ENCODE assay signal across 13 cellular contexts in the genomic region with DNA sequence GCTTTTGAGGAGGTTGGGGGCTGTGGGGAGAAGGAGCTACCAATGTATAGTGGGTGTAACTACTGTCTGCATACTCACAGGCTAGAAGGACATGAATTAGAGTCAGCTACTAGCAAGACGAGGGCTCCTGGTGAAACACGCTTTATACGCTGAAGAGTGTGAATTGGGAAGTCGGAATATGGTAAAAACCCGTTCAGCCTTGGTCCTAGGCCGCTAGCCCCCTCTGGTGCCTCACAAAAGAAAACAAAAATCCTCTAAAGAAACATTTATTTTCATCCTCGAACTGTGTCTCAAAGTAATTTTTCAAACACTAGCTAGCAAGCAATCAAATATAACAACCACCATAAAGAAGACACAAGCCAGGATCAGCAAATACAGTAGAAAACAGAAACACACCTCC.
DNase-seq lines count a peak whose midpoint lies in the region; ATAC-seq and TF ChIP-seq lines count a peak whose summit lies in the region.
"Had no signal": no experiment of that assay in that cellular context is flagged by ENCODE, and none has a peak within 500 bp of the region (broad histone marks: within the 10 kb centered on the region; RNA-seq: fewer than 3 reads in every experiment).

No MANE protein-coding gene starts in this region.

- H3K4me3 Mint-ChIP-seq in CD8-positive, alpha-beta memory T cell, result no peak overlapping the region
- H3K4me3 Mint-ChIP-seq: activated T-cell treated with anti-CD3 and anti-CD28 coated beads, Interleukin-2, amount 50 U/mL, for 72 hours; T-helper 1 cell treated with Interleukin-12 subunit alpha and Interleukin-12 subunit beta and Interleukin-4 antibody, amounts not matched to agents 30 μg/mL and 1 μg/mL, for 36 hours had no signal

- H3K79me2 ChIP-seq in mesendoderm (ENCODE audit: control insufficient read depth, insufficient read depth, low read length), result no peaks in the 10 kb centered on the region

- H3K4ac ChIP-seq in mesendoderm (ENCODE audit: low read depth, low read length), result no peak overlapping the region

- intact Hi-C loops in esophagus muscularis mucosa (cut with DNase I), result loop anchor here (10.0 kb wide), 1 partner anchor 552 kb away; no protein-coding TSS in a partner anchor
- intact Hi-C loops in vagina (cut with DNase I), result no loop called here

- no peak overlapping the region for H2BK15ac ChIP-seq in mesendoderm (replicated peaks; ENCODE audit: low read depth)

- ATAC-seq in HG02642 (IDR thresholded peaks at IDR 0.05; ENCODE audit: poor library complexity, unreplicated experiment) (no peak), HG02885 (IDR thresholded peaks at IDR 0.05; ENCODE audit: poor library complexity, unreplicated experiment) (no peak)
- ATAC-seq: activated T-cell treated with anti-CD3 and anti-CD28 coated beads, Interleukin-2, amount 50 U/mL, for 72 hours had no signal

- no peak overlapping the region for H3K4me3 ChIP-seq in esophagus muscularis mucosa
- no peak overlapping the region for H3K4me3 ChIP-seq in mesendoderm (ENCODE audit: low read length)
- no peak overlapping the region for H3K4me3 ChIP-seq in vagina
- H3K4me3 ChIP-seq in CD8-positive, alpha-beta memory T cell (ENCODE audit: low read length), result no peak overlapping the region
- H3K4me3 ChIP-seq: MG63 had no signal

- no peak overlapping the region for H3K27ac Mint-ChIP-seq in CD8-positive, alpha-beta memory T cell
- H3K27ac Mint-ChIP-seq: activated T-cell treated with anti-CD3 and anti-CD28 coated beads, Interleukin-2, amount 50 U/mL, for 72 hours; T-helper 1 cell treated with Interleukin-12 subunit alpha and Interleukin-12 subunit beta and Interleukin-4 antibody, amounts not matched to agents 30 μg/mL and 1 μg/mL, for 36 hours had no signal

- CTCF ChIA-PET in CD8-positive, alpha-beta memory T cell (lab: Charles Lee), result no interaction called here

- H3K18ac ChIP-seq in mesendoderm (ENCODE audit: low read length), result no peak overlapping the region

- H3K4me1 ChIP-seq in esophagus muscularis mucosa (no peaks in the 10 kb centered on the region), mesendoderm (ENCODE audit: control insufficient read depth, low read depth, low read length) (no peaks in the 10 kb centered on the region), vagina (no peaks in the 10 kb centered on the region)
- no peaks in the 10 kb centered on the region for H3K4me1 ChIP-seq in CD8-positive, alpha-beta memory T cell (ENCODE audit: insufficient read depth, low read length)

- TF ChIP-seq EP300 in esophagus muscularis mucosa (IDR thresholded peaks at IDR 0.05), result no peak

- peaks cover 3 to 33% (median 8%) of the 10 kb centered on the region in 5 donors for H3K9me3 Mint-ChIP-seq in CD8-positive, alpha-beta memory T cell

- H4K8ac ChIP-seq in mesendoderm (ENCODE audit: low read depth, low read length), result no peak overlapping the region

- TF ChIP-seq CTCF in esophagus muscularis mucosa (IDR thresholded peaks at IDR 0.05) (peak; percentile 26 to 46 (median 27)), vagina (IDR thresholded peaks at IDR 0.05) (peak in 1 of 3 experiments; percentile 15)

- no peak overlapping the region for H2BK120ac ChIP-seq in mesendoderm (ENCODE audit: low read depth, low read length)

- DNase-seq in Daoy (ENCODE audit: low read depth), result peak; percentile 44
- peak; percentile 74 for DNase-seq in NOMO-1 treated with dmso at 0.1 percent for 144 hours (lab: John Stamatoyannopoulos, UW; ENCODE audit: unreplicated experiment)
- DNase-seq in esophagus muscularis mucosa (ENCODE audit: extremely low spot score), result no peak
- peak; percentile 57 for DNase-seq in mesendoderm
- no peak for DNase-seq in vagina (ENCODE audit: extremely low spot score in 2 of 2)
- DNase-seq in CD8-positive, alpha-beta memory T cell, result no peak
- DNase-seq: activated T-cell treated with anti-CD3 and anti-CD28 coated beads, Interleukin-2, amount 50 U/mL, for 72 hours; DMS79 treated with DMSO at 0.1 percent for 48 hours; MG63; stimulated activated CD4-positive, alpha-beta T cell treated with anti-CD3 and anti-CD28 coated beads, Interleukin-15, amount 100 ng/mL, for 24 hours had no signal

- H3K36me3 ChIP-seq in esophagus muscularis mucosa, result no peaks in the 10 kb centered on the region
- H3K36me3 ChIP-seq in mesendoderm (ENCODE audit: control insufficient read depth, insufficient read depth, low read length), result no peaks in the 10 kb centered on the region
- no peaks in the 10 kb centered on the region for H3K36me3 ChIP-seq in vagina
- H3K36me3 ChIP-seq in CD8-positive, alpha-beta memory T cell (ENCODE audit: insufficient read depth, low read length), result no peaks in the 10 kb centered on the region
- H3K36me3 ChIP-seq: MG63 had no signal

- H3K27me3 ChIP-seq in esophagus muscularis mucosa, result no peaks in the 10 kb centered on the region
- no peaks in the 10 kb centered on the region for H3K27me3 ChIP-seq in mesendoderm (ENCODE audit: insufficient read depth, low read length, poor library complexity)
- H3K27me3 ChIP-seq in vagina, result no peaks in the 10 kb centered on the region
- no peaks in the 10 kb centered on the region for H3K27me3 ChIP-seq in CD8-positive, alpha-beta memory T cell (ENCODE audit: insufficient read depth, low read length, poor library complexity, severe bottlenecking)
- H3K27me3 ChIP-seq: MG63 had no signal

- no peaks in the 10 kb centered on the region for H3K27me3 Mint-ChIP-seq in CD8-positive, alpha-beta memory T cell

- no peaks in the 10 kb centered on the region for H3K79me1 ChIP-seq in mesendoderm (ENCODE audit: low read length)

- no peaks in the 10 kb centered on the region for H3K4me1 Mint-ChIP-seq in CD8-positive, alpha-beta memory T cell

- H3K27ac ChIP-seq in esophagus muscularis mucosa (replicated peaks in 1 of 4) (no peak overlapping the region), mesendoderm (ENCODE audit: low read depth, low read length) (no peak overlapping the region), vagina (no peak overlapping the region)
- no peak overlapping the region for H3K27ac ChIP-seq in CD8-positive, alpha-beta memory T cell (ENCODE audit: low read depth, low read length)

- H3K9me3 ChIP-seq in esophagus muscularis mucosa, result peaks cover 0 to 21% (median 9%) of the 10 kb centered on the region in 4 donors
- H3K9me3 ChIP-seq in vagina, result no peaks in the 10 kb centered on the region
- no peaks in the 10 kb centered on the region for H3K9me3 ChIP-seq in CD8-positive, alpha-beta memory T cell (ENCODE audit: low read length)

- TF ChIP-seq POLR2A in esophagus muscularis mucosa (IDR thresholded peaks at IDR 0.05; ENCODE audit: low read depth) (no peak), vagina (IDR thresholded peaks at IDR 0.05) (no peak)

- POLR2A ChIA-PET in CD8-positive, alpha-beta memory T cell (lab: Charles Lee), result no interaction called here

- H3K56ac ChIP-seq in mesendoderm (ENCODE audit: low read length), result no peak overlapping the region

- H3K4me2 ChIP-seq in mesendoderm (ENCODE audit: low read length), result no peak overlapping the region

- no peak overlapping the region for H2BK5ac ChIP-seq in mesendoderm (ENCODE audit: low read length)

- no peak overlapping the region for H3K23ac ChIP-seq in mesendoderm (ENCODE audit: low read length)

- no peaks in the 10 kb centered on the region for H3K36me3 Mint-ChIP-seq in CD8-positive, alpha-beta memory T cell

- WGBS in esophagus muscularis mucosa, result 66% methylated on average over 6 of the region's 7 CpGs
- no CpG with 5 or more reads among the region's 7 CpGs for WGBS in mesendoderm (ENCODE audit: extremely low coverage, insufficient coverage, low lambda C conversion rate)

- no peak overlapping the region for H4K5ac ChIP-seq in mesendoderm (ENCODE audit: low read length)

- no peak overlapping the region for H3K9ac ChIP-seq in mesendoderm (ENCODE audit: low read length)

- no peak overlapping the region for H2AK5ac ChIP-seq in mesendoderm (ENCODE audit: low read length)

Comparison
In these comparisons a context has a peak if more than half of its experiments do, and no peak if none do; other contexts are left out.
1. DNase-seq: peak in Daoy (single experiment), NOMO-1 treated with dmso at 0.1 percent for 144 hours (single experiment) and mesendoderm (single experiment); none in esophagus muscularis mucosa (single experiment), vagina (0 of 2) and CD8-positive, alpha-beta memory T cell (0 of 5).